12 cellular contexts compared by ENCODE assay signal in the genomic region with DNA sequence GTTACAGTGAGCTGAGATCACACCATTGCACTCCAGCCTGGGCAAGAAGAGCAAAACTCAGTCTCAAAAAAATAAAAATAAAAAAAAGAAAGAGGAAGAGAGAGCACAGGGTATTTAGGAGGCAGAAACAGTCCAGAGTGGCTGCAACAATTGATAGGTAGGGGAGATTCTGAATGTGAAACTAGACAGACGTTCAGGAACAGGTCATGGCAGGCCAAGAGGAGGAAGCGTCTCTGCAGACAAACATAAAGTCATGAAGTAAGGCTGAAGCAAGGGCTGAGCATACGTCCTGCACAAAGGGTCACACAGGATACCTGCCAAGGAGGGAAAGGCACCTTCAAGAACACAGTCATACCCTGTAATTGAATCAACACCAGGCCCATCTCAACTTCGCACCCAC.
DNase-seq lines count a peak whose midpoint lies in the region; ATAC-seq, FAIRE-seq and TF ChIP-seq lines count a peak whose summit lies in the region.
"Had no signal": no experiment of that assay in that cellular context is flagged by ENCODE, and none has a peak within 500 bp of the region (broad histone marks: within the 10 kb centered on the region; RNA-seq: fewer than 3 reads in every experiment).

No MANE protein-coding gene starts in this region.

- H3K4me3 ChIP-seq in H7 (ENCODE audit: insufficient read depth, low read depth, low read length): no peak overlapping the region
- no peak overlapping the region for H3K4me3 ChIP-seq in stomach
- H3K4me3 ChIP-seq: body of pancreas, left lung, right atrium auricular region had no signal

- H3K9me3 ChIP-seq in stomach: no peaks in the 10 kb centered on the region
- H3K9me3 ChIP-seq: body of pancreas, right atrium auricular region had no signal

- H3K36me3 ChIP-seq in H7 (replicated peaks; ENCODE audit: control insufficient read depth, insufficient read depth, low read length): peaks cover 2% of the 10 kb centered on the region
- H3K36me3 ChIP-seq in stomach: no peaks in the 10 kb centered on the region
- H3K36me3 ChIP-seq: left lung, right atrium auricular region had no signal

- H3K27me3 ChIP-seq in H7 (ENCODE audit: control insufficient read depth, insufficient read depth, low read length): no peaks in the 10 kb centered on the region
- no peaks in the 10 kb centered on the region for H3K27me3 ChIP-seq in stomach
- H3K27me3 ChIP-seq: body of pancreas, left lung, right atrium auricular region had no signal

- WGBS in stomach, 5 donors: 59 to 65% (median 60%) methylated on average over 4 of the region's 4 CpGs

- no peak overlapping the region for H3K27ac ChIP-seq in stomach
- H3K27ac ChIP-seq: body of pancreas, left lung, right atrium auricular region had no signal

- no peak for TF ChIP-seq POLR2A in GM12892 (IDR thresholded peaks at IDR 0.05; ENCODE audit: low read depth, low read length)
- no peak for TF ChIP-seq POLR2A in stomach (IDR thresholded peaks at IDR 0.05)

- TF ChIP-seq CTCF in stomach (IDR thresholded peaks at IDR 0.05): no peak

- peak; percentile 90 for FAIRE-seq in GM12892 (lab: Jason Lieb, UNC)

- ATAC-seq in GM19468 (IDR thresholded peaks at IDR 0.05; ENCODE audit: extremely low read depth, unreplicated experiment) (peak; percentile 43), HG03039 (IDR thresholded peaks at IDR 0.05; ENCODE audit: unreplicated experiment) (peak; percentile 51)
- ATAC-seq in stimulated activated naive CD8-positive, alpha-beta T cell treated with anti-CD3 and anti-CD28 coated beads, Interleukin-15, Interleukin-2, amounts not matched to agents 100 U/mL and 50 U/mL, for 24 hours: no peak
- ATAC-seq: body of pancreas, left lung had no signal

- H3K4me1 ChIP-seq in stomach: no peaks in the 10 kb centered on the region
- H3K4me1 ChIP-seq: body of pancreas, left lung, right atrium auricular region had no signal

- intact Hi-C loops in stomach (cut with DNase I; ENCODE audit: low total_unique reads): no loop called here

- no peak for TF ChIP-seq EP300 in stomach (IDR thresholded peaks at IDR 0.05)

- DNase-seq in GM12892 (ENCODE audit: insufficient read length): no peak
- DNase-seq in RPMI8226: peak; percentile 20
- DNase-seq in H7: no peak
- DNase-seq in stomach: no peak
- DNase-seq in activated CD4-positive, CD25-positive, alpha-beta regulatory T cell (lab: John Stamatoyannopoulos, UW): no peak
- no peak for DNase-seq in stimulated activated naive CD8-positive, alpha-beta T cell treated with anti-CD3 and anti-CD28 coated beads, Interleukin-15, Interleukin-2, amounts not matched to agents 100 U/mL and 50 U/mL, for 24 hours
- DNase-seq: body of pancreas, left lung, NCI-H1930 had no signal
